ENCODE assay signal across 18 cellular contexts in genomic region chr5:139306197-139306596, GRCh38. TPM values are rescaled to one million over a fixed set of nuclear protein-coding genes. Genes with fewer than 3 reads are reported as not detected.
DNase-seq lines count a peak whose midpoint lies in the region; ATAC-seq, FAIRE-seq and TF ChIP-seq lines count a peak whose summit lies in the region.
"Had no signal": no experiment of that assay in that cellular context is flagged by ENCODE, and none has a peak within 500 bp of the region (broad histone marks: within the 10 kb centered on the region; RNA-seq: fewer than 3 reads in every experiment).

No MANE protein-coding gene starts in this region.

- H3K9me3 ChIP-seq in OCI-LY7 (ENCODE audit: low read length) (no peaks in the 10 kb centered on the region), astrocyte (ENCODE audit: insufficient read depth, low read depth, low read length) (no peaks in the 10 kb centered on the region), smooth muscle cell (replicated peaks; ENCODE audit: low read depth) (no peaks in the 10 kb centered on the region)
- H3K9me3 ChIP-seq: Caco-2, stomach had no signal

- no peak overlapping the region for H3K27ac Mint-ChIP-seq in astrocyte (ENCODE audit: unreplicated experiment)
- H3K27ac Mint-ChIP-seq: GM23338 had no signal

- no TSS peak for BruUV-seq in OCI-LY7 (replicated peaks; lab: Mats Ljungman, UMichigan)

- no peak overlapping the region for H2AFZ ChIP-seq in OCI-LY7 (ENCODE audit: low read length)
- no peak overlapping the region for H2AFZ ChIP-seq in astrocyte (ENCODE audit: low read depth, low read length)
- H2AFZ ChIP-seq in smooth muscle cell (ENCODE audit: low read depth): no peak overlapping the region
- H2AFZ ChIP-seq: GM23338 had no signal

- H3K4me3 ChIP-seq in OCI-LY7 (ENCODE audit: low read depth, low read length, poor library complexity, severe bottlenecking) (no peak overlapping the region), astrocyte (ENCODE audit: insufficient read depth, low read depth, low read length) (no peak overlapping the region), smooth muscle cell (no peak overlapping the region)
- H3K4me3 ChIP-seq: GM23338, stomach had no signal

- H3K9ac ChIP-seq in astrocyte (ENCODE audit: low read length) (no peak overlapping the region), smooth muscle cell (ENCODE audit: low read depth) (no peak overlapping the region)

- H3K4me1 Mint-ChIP-seq in activated T-cell treated with anti-CD3 and anti-CD28 coated beads, Interleukin-2, amount 50 U/mL, for 4 hours (ENCODE audit: low read depth): peaks cover 95% of the 10 kb centered on the region
- H3K4me1 Mint-ChIP-seq in astrocyte (ENCODE audit: low read depth, unreplicated experiment): peaks cover 55% of the 10 kb centered on the region

- DNase-seq in activated T-cell treated with anti-CD3 and anti-CD28 coated beads, Interleukin-2, amount 50 U/mL, for 4 hours: no peak
- DNase-seq in activated T-cell treated with anti-CD3 and anti-CD28 coated beads, Interleukin-2, amount 50 U/mL, for 48 hours: no peak
- DNase-seq in OCI-LY7 (ENCODE audit: low spot score) (no peak), astrocyte (ENCODE audit: low read depth) (no peak), smooth muscle cell (lab: John Stamatoyannopoulos, UW; ENCODE audit: unreplicated experiment) (no peak), NCI-H1048 (lab: John Stamatoyannopoulos, UW) (no peak), cortex of kidney (lab: John Stamatoyannopoulos, UW) (no peak)
- DNase-seq: activated CD4-positive, alpha-beta T cell treated with anti-CD3 and anti-CD28 coated beads, Interleukin-2, amount 50 U/mL, for 1 hour; activated gamma-delta T cell; Caco-2; mesendoderm; NCI-H1694 treated with DMSO at 0.1 percent for 48 hours; NCI-H345; SHP77; stomach; T-helper 9 cell had no signal

- ATAC-seq in activated T-cell treated with anti-CD3 and anti-CD28 coated beads, Interleukin-2, amount 50 U/mL, for 4 hours: peak; percentile 40 to 52
- ATAC-seq in GM19035 (IDR thresholded peaks at IDR 0.05; ENCODE audit: unreplicated experiment): no peak
- ATAC-seq: GM23338 had no signal

- H3K9me3 Mint-ChIP-seq in activated T-cell treated with anti-CD3 and anti-CD28 coated beads, Interleukin-2, amount 50 U/mL, for 4 hours: no peaks in the 10 kb centered on the region
- H3K9me3 Mint-ChIP-seq in astrocyte (ENCODE audit: unreplicated experiment): no peaks in the 10 kb centered on the region
- H3K9me3 Mint-ChIP-seq: GM23338 had no signal

- 100% methylated on average over 1 of the region's 1 CpG for WGBS in smooth muscle cell (ENCODE audit: low lambda C conversion rate)

- H3K36me3 Mint-ChIP-seq in activated T-cell treated with anti-CD3 and anti-CD28 coated beads, Interleukin-2, amount 50 U/mL, for 4 hours (ENCODE audit: insufficient read depth): peaks cover 22% of the 10 kb centered on the region
- peaks cover 5% of the 10 kb centered on the region for H3K36me3 Mint-ChIP-seq in astrocyte (ENCODE audit: low read depth, unreplicated experiment)

- FAIRE-seq in astrocyte (lab: Jason Lieb, UNC): peak; percentile 49

- intact Hi-C loops in OCI-LY7 (cut with micrococcal nuclease; ENCODE audit: unreplicated experiment): no loop called here

- no peaks in the 10 kb centered on the region for H3K27me3 Mint-ChIP-seq in activated T-cell treated with anti-CD3 and anti-CD28 coated beads, Interleukin-2, amount 50 U/mL, for 4 hours (ENCODE audit: low read depth)
- H3K27me3 Mint-ChIP-seq in astrocyte (ENCODE audit: low read depth, unreplicated experiment): no peaks in the 10 kb centered on the region

- H4K20me1 ChIP-seq in OCI-LY7 (ENCODE audit: insufficient read depth, low read length): peaks cover 89% of the 10 kb centered on the region
- peaks cover 100% of the 10 kb centered on the region for H4K20me1 ChIP-seq in astrocyte (ENCODE audit: insufficient read depth, low read length)
- peaks cover 100% of the 10 kb centered on the region for H4K20me1 ChIP-seq in smooth muscle cell (ENCODE audit: low read depth)

- peak overlapping the region; percentile 52 for H3K4me3 Mint-ChIP-seq in activated T-cell treated with anti-CD3 and anti-CD28 coated beads, Interleukin-2, amount 50 U/mL, for 4 hours
- H3K4me3 Mint-ChIP-seq in astrocyte (ENCODE audit: unreplicated experiment): no peak overlapping the region
- H3K4me3 Mint-ChIP-seq: GM23338 had no signal

- no peaks in the 10 kb centered on the region for H3K9me2 ChIP-seq in OCI-LY7 (ENCODE audit: insufficient read depth, low read length)

- POLR2A ChIA-PET in OCI-LY7 (lab: Charles Lee): interaction anchor here (0.7 to 1.7 kb wide), 5 partner anchors 10 to 85 kb away, joined by 3 to 5 read pairs (median 4); partner anchors contain the start of gene MATR3

- H3K36me3 ChIP-seq in OCI-LY7 (ENCODE audit: insufficient read depth, low read length) (peaks cover 82% of the 10 kb centered on the region), astrocyte (ENCODE audit: insufficient read depth, low read length) (no peaks in the 10 kb centered on the region), smooth muscle cell (ENCODE audit: low read depth) (no peaks in the 10 kb centered on the region)
- H3K36me3 ChIP-seq: stomach had no signal

- TF ChIP-seq CTCF in OCI-LY7 (conservative IDR thresholded peaks at IDR 0.05; ENCODE audit: low read length) (no peak), astrocyte (IDR thresholded peaks at IDR 0.05; ENCODE audit: insufficient read depth, low read depth, low read length) (no peak), smooth muscle cell (IDR thresholded peaks at IDR 0.05; ENCODE audit: borderline replicate concordance, insufficient read depth, poor library complexity, severe bottlenecking) (no peak)

- no peak overlapping the region for H3K27ac ChIP-seq in OCI-LY7 (ENCODE audit: low read depth, low read length, poor library complexity, severe bottlenecking)
- no peak overlapping the region for H3K27ac ChIP-seq in astrocyte (ENCODE audit: low read depth, low read length)
- H3K27ac ChIP-seq in smooth muscle cell (ENCODE audit: low read depth): peak overlapping the region; percentile 49
- H3K27ac ChIP-seq: stomach had no signal

- CTCF ChIA-PET in OCI-LY7 (lab: Charles Lee; ENCODE audit: unreplicated experiment): no interaction called here

- H3K79me2 ChIP-seq in OCI-LY7 (ENCODE audit: insufficient read depth, low read depth, low read length) (peaks cover 100% of the 10 kb centered on the region), astrocyte (ENCODE audit: insufficient read depth, low read length) (peaks cover 100% of the 10 kb centered on the region), smooth muscle cell (ENCODE audit: low read depth) (peaks cover 100% of the 10 kb centered on the region)

- H3K4me2 ChIP-seq in OCI-LY7 (ENCODE audit: low read length) (peak overlapping the region; percentile 56), astrocyte (ENCODE audit: low read length) (no peak overlapping the region), smooth muscle cell (no peak overlapping the region)
- H3K4me2 ChIP-seq: GM23338 had no signal

- H3F3A ChIP-seq in smooth muscle cell (ENCODE audit: low read depth): peaks cover 7% of the 10 kb centered on the region

- H3K27me3 ChIP-seq in astrocyte (ENCODE audit: insufficient read depth, low read length): no peaks in the 10 kb centered on the region
- no peaks in the 10 kb centered on the region for H3K27me3 ChIP-seq in smooth muscle cell (ENCODE audit: low read depth)
- H3K27me3 ChIP-seq: stomach had no signal

- peaks cover 79% of the 10 kb centered on the region for H3K4me1 ChIP-seq in OCI-LY7 (ENCODE audit: insufficient read depth, low read length, poor library complexity, severe bottlenecking)
- H3K4me1 ChIP-seq in astrocyte (ENCODE audit: insufficient read depth, low read length): peaks cover 3% of the 10 kb centered on the region
- peaks cover 47% of the 10 kb centered on the region for H3K4me1 ChIP-seq in smooth muscle cell (ENCODE audit: low read depth)

RNA-seq across cellular contexts. Expression of gene MATR3, which starts 12.7 kb away (rescaled TPM):
- 100 to 1,000 TPM; 201 to 208 (median 202) TPM for total RNA-seq in activated T-cell treated with anti-CD3 and anti-CD28 coated beads, Interleukin-2, amount 50 U/mL, for 4 hours
- total RNA-seq in OCI-LY7 (2014; rRNA removed; shearing (Covaris generic)): 205 and 276 TPM in 2 replicates
- 270 and 274 TPM in 2 replicates for total RNA-seq in OCI-LY7 (2022)
- 126 and 134 TPM in 2 replicates for total RNA-seq in astrocyte
- total RNA-seq in smooth muscle cell: 267 and 353 TPM in 2 replicates
- polyA plus RNA-seq in smooth muscle cell: 151 and 169 TPM in 2 replicates

RNA-seq across cellular contexts. Expression of gene PAIP2, which starts 35.5 kb away (rescaled TPM):
- 10 to 100 TPM; 47.0 to 59.9 (median 50.5) TPM for total RNA-seq in activated T-cell treated with anti-CD3 and anti-CD28 coated beads, Interleukin-2, amount 50 U/mL, for 4 hours
- total RNA-seq in OCI-LY7 (2014; rRNA removed; shearing (Covaris generic)): 64.3 and 73.6 TPM in 2 replicates
- total RNA-seq in OCI-LY7 (2022) (97.8 and 113 TPM in 2 replicates), astrocyte (64.2 and 75.3 TPM in 2 replicates), smooth muscle cell (96.1 and 98.1 TPM in 2 replicates)
- 120 and 123 TPM in 2 replicates for polyA plus RNA-seq in smooth muscle cell
